33 cellular contexts compared by ENCODE assay signal in genomic region chr11:96466607-96467006, GRCh38.
"Had no signal": no experiment of that assay in that cellular context is flagged by ENCODE, and none has a peak within 500 bp of the region (broad histone marks: within the 10 kb centered on the region; RNA-seq: fewer than 3 reads in every experiment).

No MANE protein-coding gene starts in this region.

- FAIRE-seq: astrocyte, bronchial epithelial cell had no signal

- DNase-seq: activated effector memory CD4-positive, alpha-beta T cell treated with anti-CD3 and anti-CD28 coated beads, Interleukin-2, amount 50 U/mL, for 16 hours; activated effector memory CD4-positive, alpha-beta T cell treated with Interleukin-2 at 50 U/mL for 16 hours; activated gamma-delta T cell; activated gamma-delta T cell treated with Interleukin-2 at 50 U/mL for 16 hours; activated naive CD4-positive, alpha-beta T cell treated with anti-CD3 and anti-CD28 coated beads for 36 hours; activated naive CD4-positive, alpha-beta T cell treated with anti-CD3 and anti-CD28 coated beads, Interleukin-2, amount 10 ng/mL, durations not matched to agents 7 days and 5 days; activated naive CD4-positive, alpha-beta T cell treated with anti-CD3 and anti-CD28 coated beads, Interleukin-2, amount 50 U/mL, for 16 hours; activated naive CD4-positive, alpha-beta T cell treated with Interleukin-2 at 50 U/mL for 16 hours; activated naive CD8-positive, alpha-beta T cell treated with anti-CD3 and anti-CD28 coated beads for 36 hours; activated naive CD8-positive, alpha-beta T cell treated with anti-CD3 and anti-CD28 coated beads, Interleukin-2, amount 10 ng/mL, durations not matched to agents 7 days and 5 days; activated naive CD8-positive, alpha-beta T cell treated with anti-CD3 and anti-CD28 coated beads, Interleukin-2, amount 50 U/mL, for 24 hours; activated T-cell treated with anti-CD3 and anti-CD28 coated beads, Interleukin-2, amount 50 U/mL, for 1 hour; activated T-cell treated with anti-CD3 and anti-CD28 coated beads, Interleukin-2, amount 50 U/mL, for 24 hours; activated T-cell treated with anti-CD3 and anti-CD28 coated beads, Interleukin-2, amount 50 U/mL, for 4 hours; activated T-cell treated with anti-CD3 and anti-CD28 coated beads, Interleukin-2, amount 50 U/mL, for 48 hours; activated T-cell treated with anti-CD3 and anti-CD28 coated beads, Interleukin-2, amount 50 U/mL, for 72 hours; adrenal gland; amniotic stem cell; amygdala; anterior cingulate cortex; aorta; body of pancreas; brain microvascular endothelial cell; caudate nucleus; central memory CD4-positive, alpha-beta T cell; cerebellar nuclear complex had no signal

- ATAC-seq: activated naive CD4-positive, alpha-beta T cell treated with anti-CD3 and anti-CD28 coated beads, Interleukin-2, amount 50 U/mL, for 72 hours; activated naive CD8-positive, alpha-beta T cell treated with anti-CD3 and anti-CD28 coated beads, Interleukin-2, amount 50 U/mL, for 24 hours; activated T-cell treated with anti-CD3 and anti-CD28 coated beads, Interleukin-2, amount 50 U/mL, for 4 hours; activated T-cell treated with anti-CD3 and anti-CD28 coated beads, Interleukin-2, amount 50 U/mL, for 72 hours; activated T-helper 17 cell treated with anti-CD3 and anti-CD28 coated beads, Interleukin-2, amount 50 U/mL, for 72 hours; body of pancreas had no signal

- H3K36me3 ChIP-seq: adrenal gland, ascending aorta, brain microvascular endothelial cell, breast epithelium, cardiac muscle cell had no signal

- H3K27ac ChIP-seq: adrenal gland, ascending aorta, body of pancreas, brain microvascular endothelial cell, breast epithelium, cardiac muscle cell had no signal

- H3K27me3 ChIP-seq: adrenal gland, ascending aorta, body of pancreas, brain microvascular endothelial cell, breast epithelium, cardiac muscle cell had no signal

- H3K9me3 ChIP-seq: adrenal gland, ascending aorta, body of pancreas, breast epithelium had no signal

- H3K4me3 ChIP-seq: adrenal gland, ascending aorta, body of pancreas, breast epithelium, cardiac muscle cell had no signal

- H3K4me1 ChIP-seq: breast epithelium had no signal
